1 cellular context compared by ENCODE assay signal in the genomic region with DNA sequence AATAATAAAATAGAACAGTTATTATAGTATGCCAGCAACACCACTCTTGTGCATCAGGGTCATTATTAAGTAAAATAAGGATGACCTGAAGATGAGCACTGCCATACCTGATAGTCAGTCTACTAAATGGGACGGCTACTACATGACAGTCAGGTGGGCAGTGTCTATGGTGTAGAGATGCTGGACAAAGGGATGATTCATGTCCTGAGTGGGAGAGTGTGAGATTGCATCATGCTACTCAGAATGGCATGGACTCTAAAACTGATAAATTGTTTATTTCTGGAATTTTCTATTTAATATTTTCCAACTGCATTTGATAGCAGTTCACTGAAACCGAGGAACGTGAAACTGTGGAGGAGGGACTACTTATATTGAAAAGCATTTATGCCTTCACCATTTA.
TF ChIP-seq lines count a peak whose summit lies in the region.

No MANE protein-coding gene starts in this region.

TF ChIP-seq in K562, 482 proteins besides CTCF, POLR2A, EP300 and RAD21 (continued from another document and continues in another):
- TF ChIP-seq RBFOX2 (IDR thresholded peaks at IDR 0.05; ENCODE audit: low read depth, low read length) (no peak), MED1 (CRISPR knock-in tag; IDR thresholded peaks at IDR 0.05; ENCODE audit: borderline replicate concordance) (no peak), POLR2H (tag; IDR thresholded peaks at IDR 0.05; ENCODE audit: low read depth) (no peak), ZNF143 (CRISPR knock-in tag; IDR thresholded peaks at IDR 0.05) (no peak), MECOM (CRISPR knock-in tag; IDR thresholded peaks at IDR 0.05) (peak; percentile 91), STAG1 (CRISPR knock-in tag; IDR thresholded peaks at IDR 0.05; ENCODE audit: borderline replicate concordance) (no peak), TOE1 (IDR thresholded peaks at IDR 0.05; ENCODE audit: borderline replicate concordance) (peak; percentile 8; the same call in 1 of the 2 replicates), TOE1 (CRISPR knock-in tag; IDR thresholded peaks at IDR 0.05; ENCODE audit: borderline replicate concordance, low read depth) (no peak), SLC30A9 (CRISPR knock-in tag; IDR thresholded peaks at IDR 0.05) (no peak), YBX1 (IDR thresholded peaks at IDR 0.05) (no peak), HDAC3 (IDR thresholded peaks at IDR 0.05; ENCODE audit: borderline replicate concordance, partially characterized antibody) (no peak), ZNF75A (CRISPR knock-in tag; IDR thresholded peaks at IDR 0.05) (no peak), CBX5 (IDR thresholded peaks at IDR 0.05; ENCODE audit: borderline replicate concordance, low read depth) (no peak), FOXJ3 (CRISPR knock-in tag; IDR thresholded peaks at IDR 0.05) (no peak), ETV1 (tag; conservative IDR thresholded peaks at IDR 0.05; ENCODE audit: low read depth) (no peak), SIN3A (IDR thresholded peaks at IDR 0.05; ENCODE audit: borderline replicate concordance in 2 of 2, control insufficient read depth in 1 of 2, low read depth in 2 of 2, low read length in 2 of 2) (no peak), ZNF717 (CRISPR knock-in tag; IDR thresholded peaks at IDR 0.05) (no peak), XRCC3 (IDR thresholded peaks at IDR 0.05) (no peak), BRCA1 (IDR thresholded peaks at IDR 0.05) (no peak), BRCA1 (CRISPR knock-in tag; IDR thresholded peaks at IDR 0.05) (no peak), ZNF57 (CRISPR knock-in tag; IDR thresholded peaks at IDR 0.05) (no peak), SOX6 (IDR thresholded peaks at IDR 0.05) (peak; percentile 91), NFXL1 (CRISPR knock-in tag; IDR thresholded peaks at IDR 0.05) (no peak), PTRF (tag; IDR thresholded peaks at IDR 0.05) (no peak), BCOR (IDR thresholded peaks at IDR 0.05) (no peak), ZNF12 (CRISPR knock-in tag; IDR thresholded peaks at IDR 0.05) (no peak), BRD9 (IDR thresholded peaks at IDR 0.05; ENCODE audit: low read depth, partially characterized antibody) (peak; percentile 28), ERF (CRISPR knock-in tag; IDR thresholded peaks at IDR 0.05) (no peak), MEF2A (IDR thresholded peaks at IDR 0.05; ENCODE audit: control insufficient read depth, low read depth, low read length) (no peak), DIDO1 (tag; IDR thresholded peaks at IDR 0.05; ENCODE audit: low read depth) (no peak), ZNF263 (CRISPR knock-in tag; IDR thresholded peaks at IDR 0.05; ENCODE audit: borderline replicate concordance) (no peak), PHF21A (IDR thresholded peaks at IDR 0.05; ENCODE audit: borderline replicate concordance, low read depth) (no peak), PPARD (CRISPR knock-in tag; IDR thresholded peaks at IDR 0.05) (no peak), NR3C1 (CRISPR knock-in tag; IDR thresholded peaks at IDR 0.05) (no peak), CBFA2T3 (IDR thresholded peaks at IDR 0.05) (no peak), NFIC (IDR thresholded peaks at IDR 0.05) (no peak), TEAD4 (IDR thresholded peaks at IDR 0.05; ENCODE audit: low read length) (no peak; the same call in 1 of the 2 replicates), TEAD4 (CRISPR knock-in tag; IDR thresholded peaks at IDR 0.05; ENCODE audit: borderline replicate concordance) (no peak), ZC3H4 (CRISPR knock-in tag; IDR thresholded peaks at IDR 0.05; ENCODE audit: borderline replicate concordance) (no peak), ZNF764 (CRISPR knock-in tag; IDR thresholded peaks at IDR 0.05; ENCODE audit: low read depth) (no peak)
- TF ChIP-seq, protein P1, sequence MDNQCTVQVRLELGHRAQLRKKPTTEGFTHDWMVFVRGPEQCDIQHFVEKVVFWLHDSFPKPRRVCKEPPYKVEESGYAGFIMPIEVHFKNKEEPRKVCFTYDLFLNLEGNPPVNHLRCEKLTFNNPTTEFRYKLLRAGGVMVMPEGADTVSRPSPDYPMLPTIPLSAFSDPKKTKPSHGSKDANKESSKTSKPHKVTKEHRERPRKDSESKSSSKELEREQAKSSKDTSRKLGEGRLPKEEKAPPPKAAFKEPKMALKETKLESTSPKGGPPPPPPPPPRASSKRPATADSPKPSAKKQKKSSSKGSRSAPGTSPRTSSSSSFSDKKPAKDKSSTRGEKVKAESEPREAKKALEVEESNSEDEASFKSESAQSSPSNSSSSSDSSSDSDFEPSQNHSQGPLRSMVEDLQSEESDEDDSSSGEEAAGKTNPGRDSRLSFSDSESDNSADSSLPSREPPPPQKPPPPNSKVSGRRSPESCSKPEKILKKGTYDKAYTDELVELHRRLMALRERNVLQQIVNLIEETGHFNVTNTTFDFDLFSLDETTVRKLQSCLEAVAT (IDR thresholded peaks at IDR 0.05), result no peak
- TF ChIP-seq, protein P2, sequence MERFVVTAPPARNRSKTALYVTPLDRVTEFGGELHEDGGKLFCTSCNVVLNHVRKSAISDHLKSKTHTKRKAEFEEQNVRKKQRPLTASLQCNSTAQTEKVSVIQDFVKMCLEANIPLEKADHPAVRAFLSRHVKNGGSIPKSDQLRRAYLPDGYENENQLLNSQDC (CRISPR knock-in tag; IDR thresholded peaks at IDR 0.05), result no peak
- TF ChIP-seq, protein P3, sequence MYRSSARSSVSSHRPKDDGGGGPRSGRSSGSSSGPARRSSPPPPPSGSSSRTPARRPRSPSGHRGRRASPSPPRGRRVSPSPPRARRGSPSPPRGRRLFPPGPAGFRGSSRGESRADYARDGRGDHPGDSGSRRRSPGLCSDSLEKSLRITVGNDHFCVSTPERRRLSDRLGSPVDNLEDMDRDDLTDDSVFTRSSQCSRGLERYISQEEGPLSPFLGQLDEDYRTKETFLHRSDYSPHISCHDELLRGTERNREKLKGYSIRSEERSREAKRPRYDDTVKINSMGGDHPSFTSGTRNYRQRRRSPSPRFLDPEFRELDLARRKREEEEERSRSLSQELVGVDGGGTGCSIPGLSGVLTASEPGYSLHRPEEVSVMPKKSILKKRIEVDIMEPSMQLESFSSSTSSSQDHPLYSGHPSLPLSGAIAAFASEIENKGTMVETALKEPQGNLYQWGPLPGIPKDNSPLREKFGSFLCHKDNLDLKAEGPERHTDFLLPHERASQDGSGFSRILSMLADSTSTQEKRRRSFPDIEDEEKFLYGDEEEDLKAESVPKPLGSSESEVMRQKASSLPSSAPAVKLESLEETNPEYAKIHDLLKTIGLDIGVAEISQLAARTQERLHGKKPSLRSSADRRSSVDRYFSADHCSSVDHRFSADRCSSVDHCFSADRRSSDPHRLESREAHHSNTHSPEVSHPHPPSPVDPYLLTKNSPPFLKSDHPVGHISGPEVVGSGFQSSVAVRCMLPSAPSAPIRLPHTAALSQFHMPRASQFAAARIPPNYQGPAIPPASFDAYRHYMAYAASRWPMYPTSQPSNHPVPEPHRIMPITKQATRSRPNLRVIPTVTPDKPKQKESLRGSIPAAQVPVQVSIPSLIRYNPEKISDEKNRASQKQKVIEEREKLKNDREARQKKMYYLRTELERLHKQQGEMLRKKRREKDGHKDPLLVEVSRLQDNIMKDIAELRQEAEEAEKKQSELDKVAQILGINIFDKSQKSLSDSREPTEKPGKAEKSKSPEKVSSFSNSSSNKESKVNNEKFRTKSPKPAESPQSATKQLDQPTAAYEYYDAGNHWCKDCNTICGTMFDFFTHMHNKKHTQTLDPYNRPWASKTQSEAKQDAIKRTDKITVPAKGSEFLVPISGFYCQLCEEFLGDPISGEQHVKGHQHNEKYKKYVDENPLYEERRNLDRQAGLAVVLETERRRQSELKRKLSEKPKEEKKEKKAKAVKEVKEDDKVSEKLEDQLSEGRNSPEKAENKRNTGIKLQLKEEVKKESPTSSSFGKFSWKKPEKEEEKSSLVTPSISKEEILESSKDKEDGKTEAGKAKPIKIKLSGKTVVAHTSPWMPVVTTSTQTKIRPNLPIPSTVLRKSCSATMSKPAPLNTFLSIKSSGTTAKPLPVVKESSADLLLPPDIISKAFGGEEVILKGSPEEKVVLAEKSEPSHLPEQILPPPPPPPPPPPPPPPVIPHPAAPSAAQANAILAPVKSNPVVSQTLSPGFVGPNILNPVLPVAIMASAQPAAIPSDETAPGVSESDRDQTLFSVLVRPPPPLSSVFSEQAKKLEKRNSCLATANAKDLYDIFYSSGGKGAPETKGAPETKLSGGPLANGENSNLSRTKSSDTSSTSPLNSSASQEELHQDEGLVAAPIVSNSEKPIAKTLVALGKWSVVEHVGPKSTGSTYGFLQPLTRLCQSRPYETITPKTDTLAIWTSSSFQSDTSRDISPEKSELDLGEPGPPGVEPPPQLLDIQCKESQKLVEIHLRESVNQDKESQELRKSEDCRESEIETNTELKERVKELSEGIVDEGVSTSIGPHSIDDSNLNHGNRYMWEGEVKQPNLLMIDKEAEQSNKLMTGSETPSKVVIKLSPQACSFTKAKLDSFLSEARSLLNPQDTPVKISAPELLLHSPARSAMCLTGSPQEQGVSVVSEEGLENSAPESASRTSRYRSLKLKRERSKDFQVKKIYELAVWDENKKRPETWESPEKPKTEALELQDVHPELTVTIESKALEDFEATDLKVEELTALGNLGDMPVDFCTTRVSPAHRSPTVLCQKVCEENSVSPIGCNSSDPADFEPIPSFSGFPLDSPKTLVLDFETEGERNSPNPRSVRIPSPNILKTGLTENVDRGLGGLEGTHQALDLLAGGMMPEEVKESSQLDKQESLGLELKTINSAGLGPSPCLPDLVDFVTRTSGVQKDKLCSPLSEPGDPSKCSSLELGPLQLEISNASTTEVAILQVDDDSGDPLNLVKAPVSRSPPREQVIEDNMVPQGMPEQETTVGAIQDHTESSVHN (IDR thresholded peaks at IDR 0.05; ENCODE audit: borderline replicate concordance in 1 of 2, low read depth in 1 of 2), result peak in 1 of 2 experiments; percentile 75; a peak in 2 of 4 replicates
- TF ChIP-seq, protein P4, sequence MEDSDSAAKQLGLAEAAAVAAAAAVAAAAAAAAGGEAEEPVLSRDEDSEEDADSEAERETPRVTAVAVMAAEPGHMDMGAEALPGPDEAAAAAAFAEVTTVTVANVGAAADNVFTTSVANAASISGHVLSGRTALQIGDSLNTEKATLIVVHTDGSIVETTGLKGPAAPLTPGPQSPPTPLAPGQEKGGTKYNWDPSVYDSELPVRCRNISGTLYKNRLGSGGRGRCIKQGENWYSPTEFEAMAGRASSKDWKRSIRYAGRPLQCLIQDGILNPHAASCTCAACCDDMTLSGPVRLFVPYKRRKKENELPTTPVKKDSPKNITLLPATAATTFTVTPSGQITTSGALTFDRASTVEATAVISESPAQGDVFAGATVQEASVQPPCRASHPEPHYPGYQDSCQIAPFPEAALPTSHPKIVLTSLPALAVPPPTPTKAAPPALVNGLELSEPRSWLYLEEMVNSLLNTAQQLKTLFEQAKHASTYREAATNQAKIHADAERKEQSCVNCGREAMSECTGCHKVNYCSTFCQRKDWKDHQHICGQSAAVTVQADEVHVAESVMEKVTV (CRISPR knock-in tag; IDR thresholded peaks at IDR 0.05), result 0 out of 2 replicates have a peak, but pooled peaks have one; percentile 19
- TF ChIP-seq, protein P5, sequence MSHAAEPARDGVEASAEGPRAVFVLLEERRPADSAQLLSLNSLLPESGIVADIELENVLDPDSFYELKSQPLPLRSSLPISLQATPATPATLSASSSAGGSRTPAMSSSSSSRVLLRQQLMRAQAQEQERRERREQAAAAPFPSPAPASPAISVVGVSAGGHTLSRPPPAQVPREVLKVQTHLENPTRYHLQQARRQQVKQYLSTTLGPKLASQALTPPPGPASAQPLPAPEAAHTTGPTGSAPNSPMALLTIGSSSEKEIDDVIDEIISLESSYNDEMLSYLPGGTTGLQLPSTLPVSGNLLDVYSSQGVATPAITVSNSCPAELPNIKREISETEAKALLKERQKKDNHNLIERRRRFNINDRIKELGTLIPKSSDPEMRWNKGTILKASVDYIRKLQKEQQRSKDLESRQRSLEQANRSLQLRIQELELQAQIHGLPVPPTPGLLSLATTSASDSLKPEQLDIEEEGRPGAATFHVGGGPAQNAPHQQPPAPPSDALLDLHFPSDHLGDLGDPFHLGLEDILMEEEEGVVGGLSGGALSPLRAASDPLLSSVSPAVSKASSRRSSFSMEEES (CRISPR knock-in tag; IDR thresholded peaks at IDR 0.05), result no peak
- TF ChIP-seq, protein P6, sequence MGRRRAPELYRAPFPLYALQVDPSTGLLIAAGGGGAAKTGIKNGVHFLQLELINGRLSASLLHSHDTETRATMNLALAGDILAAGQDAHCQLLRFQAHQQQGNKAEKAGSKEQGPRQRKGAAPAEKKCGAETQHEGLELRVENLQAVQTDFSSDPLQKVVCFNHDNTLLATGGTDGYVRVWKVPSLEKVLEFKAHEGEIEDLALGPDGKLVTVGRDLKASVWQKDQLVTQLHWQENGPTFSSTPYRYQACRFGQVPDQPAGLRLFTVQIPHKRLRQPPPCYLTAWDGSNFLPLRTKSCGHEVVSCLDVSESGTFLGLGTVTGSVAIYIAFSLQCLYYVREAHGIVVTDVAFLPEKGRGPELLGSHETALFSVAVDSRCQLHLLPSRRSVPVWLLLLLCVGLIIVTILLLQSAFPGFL (CRISPR knock-in tag; IDR thresholded peaks at IDR 0.05), result no peak
- TF ChIP-seq, protein P7, sequence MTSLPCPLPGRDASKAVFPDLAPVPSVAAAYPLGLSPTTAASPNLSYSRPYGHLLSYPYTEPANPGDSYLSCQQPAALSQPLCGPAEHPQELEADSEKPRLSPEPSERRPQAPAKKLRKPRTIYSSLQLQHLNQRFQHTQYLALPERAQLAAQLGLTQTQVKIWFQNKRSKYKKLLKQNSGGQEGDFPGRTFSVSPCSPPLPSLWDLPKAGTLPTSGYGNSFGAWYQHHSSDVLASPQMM (CRISPR knock-in tag; IDR thresholded peaks at IDR 0.05), result no peak
- TF ChIP-seq, protein P8, sequence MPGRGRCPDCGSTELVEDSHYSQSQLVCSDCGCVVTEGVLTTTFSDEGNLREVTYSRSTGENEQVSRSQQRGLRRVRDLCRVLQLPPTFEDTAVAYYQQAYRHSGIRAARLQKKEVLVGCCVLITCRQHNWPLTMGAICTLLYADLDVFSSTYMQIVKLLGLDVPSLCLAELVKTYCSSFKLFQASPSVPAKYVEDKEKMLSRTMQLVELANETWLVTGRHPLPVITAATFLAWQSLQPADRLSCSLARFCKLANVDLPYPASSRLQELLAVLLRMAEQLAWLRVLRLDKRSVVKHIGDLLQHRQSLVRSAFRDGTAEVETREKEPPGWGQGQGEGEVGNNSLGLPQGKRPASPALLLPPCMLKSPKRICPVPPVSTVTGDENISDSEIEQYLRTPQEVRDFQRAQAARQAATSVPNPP (IDR thresholded peaks at IDR 0.05; ENCODE audit: borderline replicate concordance, insufficient read depth, insufficient read length), result no peak
